ENCODE assay signal across 23 cellular contexts in the genomic region with DNA sequence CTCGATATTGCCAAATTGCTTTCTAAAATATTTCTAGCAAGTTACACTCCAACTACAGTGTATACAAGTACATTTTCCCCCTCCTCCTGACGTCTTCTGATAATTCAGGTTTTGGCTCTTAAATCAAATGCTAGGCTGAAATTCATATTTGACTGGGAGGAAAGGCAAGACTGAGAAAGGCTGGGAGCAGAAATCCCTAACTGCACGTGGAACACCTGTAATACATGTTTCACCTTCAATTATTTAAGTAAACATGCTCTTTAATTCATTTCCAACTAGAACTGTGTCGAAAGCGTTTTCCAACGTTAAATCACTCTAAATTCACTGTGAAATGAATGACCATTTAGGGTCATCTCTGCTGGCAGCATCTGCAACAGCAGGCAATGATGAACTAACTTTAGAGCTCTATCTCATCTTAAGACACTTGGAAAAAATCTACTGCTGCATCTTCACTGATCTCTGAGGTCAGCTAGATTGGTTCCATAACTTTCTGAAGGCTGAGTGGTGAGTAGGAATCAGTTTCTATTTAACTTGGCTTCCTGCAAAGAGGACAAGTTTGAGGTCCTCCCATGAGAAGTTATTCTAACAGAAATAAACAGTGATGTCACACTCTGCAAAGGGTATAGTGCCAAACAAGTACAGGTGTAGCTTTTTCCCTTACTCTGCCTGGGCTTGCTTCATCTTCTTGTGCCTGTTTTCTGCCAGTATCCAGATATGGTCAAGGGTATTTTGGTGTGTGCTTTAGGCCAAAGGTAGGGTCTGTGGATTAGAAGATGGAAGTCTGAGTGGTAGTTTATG.
"Had no signal": no experiment of that assay in that cellular context is flagged by ENCODE, and none has a peak within 500 bp of the region (broad histone marks: within the 10 kb centered on the region; RNA-seq: fewer than 3 reads in every experiment).

No MANE protein-coding gene starts in this region.

- H3K27me3 ChIP-seq: ovary, sigmoid colon, spleen, suprapubic skin, uterus had no signal

- H3K36me3 ChIP-seq: left ventricle myocardium inferior, ovary, prostate gland, sigmoid colon, spleen, suprapubic skin, thoracic aorta, tibial nerve, uterus had no signal

- H3K27ac ChIP-seq: left ventricle myocardium inferior, ovary, prostate gland, sigmoid colon, spleen, suprapubic skin, thoracic aorta, uterus had no signal

- ATAC-seq: natural killer cell; right cardiac atrium; stimulated activated effector memory CD8-positive, alpha-beta T cell treated with anti-CD3 and anti-CD28 coated beads, Interleukin-12 subunit alpha, Interleukin-12 subunit beta, amount 100 ng/mL, for 72 hours had no signal

- H3K4me1 ChIP-seq: left ventricle myocardium inferior, prostate gland, sigmoid colon, spleen, uterus had no signal

- FAIRE-seq: small intestine had no signal

- H3K9me3 ChIP-seq: left ventricle myocardium inferior, ovary, prostate gland, sigmoid colon, spleen, suprapubic skin, thoracic aorta, tibial nerve, uterus had no signal

- H3K4me3 ChIP-seq: left ventricle myocardium inferior, lung, ovary, prostate gland, sigmoid colon, spleen, suprapubic skin, thoracic aorta, tibial nerve, uterus had no signal

- DNase-seq: hypothalamus; immature natural killer cell; islet precursor cell; left ventricle myocardium inferior; mesendoderm; naive B cell; natural killer cell; ovary; posterior cingulate gyrus; retina; right cardiac atrium; sigmoid colon; small intestine; spleen; stimulated activated CD4-positive, alpha-beta T cell treated with anti-CD3 and anti-CD28 coated beads, Interleukin-4, amount 100 ng/mL, for 24 hours; stimulated activated naive CD4-positive, alpha-beta T cell; uterus had no signal
